10 cellular contexts compared by ENCODE assay signal in the genomic region with DNA sequence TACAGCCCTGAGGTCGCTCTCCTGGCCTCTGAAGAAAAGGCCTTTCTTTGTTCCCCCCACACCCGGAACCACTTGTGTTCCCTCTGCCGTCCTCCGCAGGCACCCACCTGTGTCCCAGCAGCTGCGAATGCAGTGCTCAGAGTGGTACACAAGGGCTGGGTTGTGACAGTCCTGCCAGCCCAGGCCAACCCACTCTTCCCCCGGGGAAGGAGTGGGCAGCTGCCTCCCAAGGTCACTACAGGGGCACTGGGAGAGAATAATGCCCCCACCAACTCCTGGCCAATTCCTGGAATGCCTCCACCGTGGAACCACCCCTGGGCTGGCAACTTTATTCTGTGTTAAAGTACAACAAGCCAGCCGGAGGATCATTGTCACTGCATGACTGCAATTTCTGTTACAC. TPM values are rescaled to one million over a fixed set of nuclear protein-coding genes. Genes with fewer than 3 reads are reported as not detected.
DNase-seq lines count a peak whose midpoint lies in the region; ATAC-seq and TF ChIP-seq lines count a peak whose summit lies in the region.
"Had no signal": no experiment of that assay in that cellular context is flagged by ENCODE, and none has a peak within 500 bp of the region (broad histone marks: within the 10 kb centered on the region; RNA-seq: fewer than 3 reads in every experiment).

No MANE protein-coding gene starts in this region.

- no peak for TF ChIP-seq CTCF in OCI-LY7 (conservative IDR thresholded peaks at IDR 0.05; ENCODE audit: low read length)
- TF ChIP-seq CTCF in endodermal cell (conservative IDR thresholded peaks at IDR 0.05): no peak
- no peak for TF ChIP-seq CTCF in progenitor cell of endocrine pancreas (IDR thresholded peaks at IDR 0.05; ENCODE audit: unreplicated experiment)

- peaks cover 82 to 98% (median 96%) of the 10 kb centered on the region in 3 donors for H3K4me1 Mint-ChIP-seq in CD8-positive, alpha-beta memory T cell
- H3K4me1 Mint-ChIP-seq in endodermal cell (peaks cover 5% of the 10 kb centered on the region), progenitor cell of endocrine pancreas (ENCODE audit: low read depth) (peaks cover 26% of the 10 kb centered on the region)

- no peaks in the 10 kb centered on the region for H3K27me3 ChIP-seq in CD8-positive, alpha-beta memory T cell (ENCODE audit: insufficient read depth, low read length, poor library complexity, severe bottlenecking)
- H3K27me3 ChIP-seq in endodermal cell (ENCODE audit: control insufficient read depth, insufficient read depth, low read length, poor library complexity, severe bottlenecking): no peaks in the 10 kb centered on the region

- intact Hi-C loops in OCI-LY7 (cut with micrococcal nuclease; ENCODE audit: unreplicated experiment): loop anchor here (1.0 kb wide), 1 partner anchor 9 kb away; no protein-coding TSS in a partner anchor

- no TSS peak for BruUV-seq in OCI-LY7 (replicated peaks; lab: Mats Ljungman, UMichigan)

- no peaks in the 10 kb centered on the region for H3K9me3 Mint-ChIP-seq in CD8-positive, alpha-beta memory T cell
- H3K9me3 Mint-ChIP-seq in endodermal cell (no peaks in the 10 kb centered on the region), progenitor cell of endocrine pancreas (ENCODE audit: low read depth) (no peaks in the 10 kb centered on the region)

- no peak for DNase-seq in CD8-positive, alpha-beta memory T cell
- DNase-seq in OCI-LY7 (ENCODE audit: low spot score) (peak; percentile 59), endodermal cell (no peak), progenitor cell of endocrine pancreas (ENCODE audit: low spot score, unreplicated experiment) (no peak), amygdala (lab: John Stamatoyannopoulos, UW) (no peak), D341Med (ENCODE audit: low spot score) (no peak)
- DNase-seq: Caco-2, NCI-H146 had no signal

- H3K9ac ChIP-seq in endodermal cell (ENCODE audit: extremely low read depth, low read length, poor library complexity, severe bottlenecking): no peak overlapping the region

- H3K9me2 ChIP-seq in OCI-LY7 (ENCODE audit: insufficient read depth, low read length): no peaks in the 10 kb centered on the region

- peak overlapping the region; percentile 74 to 97 (median 88) for H3K27ac Mint-ChIP-seq in CD8-positive, alpha-beta memory T cell
- peak overlapping the region; percentile 19 for H3K27ac Mint-ChIP-seq in endodermal cell
- H3K27ac Mint-ChIP-seq in progenitor cell of endocrine pancreas: peak overlapping the region; percentile 91

- H3K4me3 Mint-ChIP-seq in CD8-positive, alpha-beta memory T cell: peak overlapping the region in 6 of 7 donors; percentile 27 to 43 (median 32)
- H3K4me3 Mint-ChIP-seq in endodermal cell: no peak overlapping the region
- no peak overlapping the region for H3K4me3 Mint-ChIP-seq in progenitor cell of endocrine pancreas (ENCODE audit: low read depth)

- H4K20me1 ChIP-seq in OCI-LY7 (ENCODE audit: insufficient read depth, low read length): no peaks in the 10 kb centered on the region; the same call in 1 of the 2 replicates

- no peak overlapping the region for H3K4me3 ChIP-seq in CD8-positive, alpha-beta memory T cell (ENCODE audit: low read length)
- peak overlapping the region; percentile 2 for H3K4me3 ChIP-seq in OCI-LY7 (ENCODE audit: low read depth, low read length, poor library complexity, severe bottlenecking)
- no peak overlapping the region for H3K4me3 ChIP-seq in endodermal cell (ENCODE audit: low read length)

- peaks cover 0 to 61% (median 12%) of the 10 kb centered on the region in 3 donors for H3K36me3 Mint-ChIP-seq in CD8-positive, alpha-beta memory T cell
- H3K36me3 Mint-ChIP-seq in endodermal cell (ENCODE audit: low read depth) (no peaks in the 10 kb centered on the region), progenitor cell of endocrine pancreas (ENCODE audit: insufficient read depth) (no peaks in the 10 kb centered on the region)

- H3K79me2 ChIP-seq in OCI-LY7 (ENCODE audit: insufficient read depth, low read depth, low read length): peaks cover 68% of the 10 kb centered on the region

- H3K36me3 ChIP-seq in CD8-positive, alpha-beta memory T cell (ENCODE audit: insufficient read depth, low read length): peaks cover 5% of the 10 kb centered on the region
- peaks cover 25% of the 10 kb centered on the region; the same call in 1 of the 2 replicates for H3K36me3 ChIP-seq in OCI-LY7 (ENCODE audit: insufficient read depth, low read length)
- no peaks in the 10 kb centered on the region for H3K36me3 ChIP-seq in endodermal cell (ENCODE audit: control insufficient read depth, insufficient read depth, low read length)

- H3K27ac ChIP-seq in CD8-positive, alpha-beta memory T cell (ENCODE audit: low read depth, low read length): no peak overlapping the region
- H3K27ac ChIP-seq in OCI-LY7 (ENCODE audit: low read depth, low read length, poor library complexity, severe bottlenecking) (peak overlapping the region; percentile 84), endodermal cell (ENCODE audit: low read depth, low read length) (peak overlapping the region; percentile 81)

- CTCF ChIA-PET in CD8-positive, alpha-beta memory T cell (lab: Charles Lee): interaction anchor here (1.5 to 2.9 kb wide), 2 partner anchors 96 to 138 kb away, joined by 3 to 10 read pairs; no protein-coding TSS in a partner anchor
- CTCF ChIA-PET in OCI-LY7 (lab: Charles Lee; ENCODE audit: unreplicated experiment): no interaction called here

- H2AFZ ChIP-seq in OCI-LY7 (ENCODE audit: low read length): no peak overlapping the region

- no peaks in the 10 kb centered on the region for H3K9me3 ChIP-seq in CD8-positive, alpha-beta memory T cell (ENCODE audit: low read length)
- no peaks in the 10 kb centered on the region for H3K9me3 ChIP-seq in OCI-LY7 (ENCODE audit: low read length)
- no peaks in the 10 kb centered on the region for H3K9me3 ChIP-seq in endodermal cell (ENCODE audit: control insufficient read depth, low read length)
- H3K9me3 ChIP-seq: Caco-2 had no signal

- peak overlapping the region; percentile 74 for H3K4me2 ChIP-seq in OCI-LY7 (ENCODE audit: low read length)

- POLR2A ChIA-PET in CD8-positive, alpha-beta memory T cell (lab: Charles Lee): no interaction called here
- POLR2A ChIA-PET in OCI-LY7 (lab: Charles Lee): interaction anchor here (1.3 kb wide), 1 partner anchor 23 kb away, joined by 3 read pairs; no protein-coding TSS in a partner anchor

- H3K4me1 ChIP-seq in CD8-positive, alpha-beta memory T cell (ENCODE audit: insufficient read depth, low read length): peaks cover 86% of the 10 kb centered on the region
- H3K4me1 ChIP-seq in OCI-LY7 (ENCODE audit: insufficient read depth, low read length, poor library complexity, severe bottlenecking) (peaks cover 65% of the 10 kb centered on the region), endodermal cell (ENCODE audit: control insufficient read depth, insufficient read depth, low read length) (no peaks in the 10 kb centered on the region)
- H3K4me1 ChIP-seq: Caco-2 had no signal

- 66 to 83% methylated on average over 4 to 8 of the region's 8 CpGs for WGBS in endodermal cell (ENCODE audit: insufficient coverage in 1 of 2, insufficient read length in 1 of 2), 2 experiments

- ATAC-seq in HG02571 (IDR thresholded peaks at IDR 0.05; ENCODE audit: unreplicated experiment) (no peak), HG02610 (IDR thresholded peaks at IDR 0.05; ENCODE audit: unreplicated experiment) (no peak)

- no peaks in the 10 kb centered on the region for H3K27me3 Mint-ChIP-seq in CD8-positive, alpha-beta memory T cell
- H3K27me3 Mint-ChIP-seq in endodermal cell (ENCODE audit: insufficient read depth) (no peaks in the 10 kb centered on the region), progenitor cell of endocrine pancreas (no peaks in the 10 kb centered on the region)

RNA-seq across cellular contexts. Expression of a gene that starts 10.0 kb away (rescaled TPM):
- 100 to 1,000 TPM; 102 TPM for total RNA-seq in CD8-positive, alpha-beta memory T cell
- polyA plus RNA-seq in CD8-positive, alpha-beta memory T cell: 226 TPM
- 117 and 154 TPM in 2 replicates for total RNA-seq in OCI-LY7 (2014; rRNA removed; shearing (Covaris generic))
- total RNA-seq in OCI-LY7 (2022): 96.4 and 107 TPM in 2 replicates
- total RNA-seq in endodermal cell: 10 to 100 TPM; 15.3 to 23.2 TPM
- polyA plus RNA-seq in endodermal cell (2013, experiment 1 of 2): 71.8 TPM
- 75.2 TPM for polyA plus RNA-seq in endodermal cell (2013, experiment 2 of 2)
- total RNA-seq in progenitor cell of endocrine pancreas: 29.5 and 34.5 TPM in 2 replicates
- total RNA-seq: Caco-2 had no signal

Comparison
In these comparisons a context has a peak if more than half of its experiments do, and no peak if none do; other contexts are left out.
1. H3K27ac Mint-ChIP-seq: peak in every context shown above with its lines; median percentile 91 in progenitor cell of endocrine pancreas; 88 in CD8-positive, alpha-beta memory T cell; 19 in endodermal cell.
2. H3K4me3 Mint-ChIP-seq: peak in CD8-positive, alpha-beta memory T cell (6 of 7); none in endodermal cell (single experiment) and progenitor cell of endocrine pancreas (single experiment).